In the genomic region with DNA sequence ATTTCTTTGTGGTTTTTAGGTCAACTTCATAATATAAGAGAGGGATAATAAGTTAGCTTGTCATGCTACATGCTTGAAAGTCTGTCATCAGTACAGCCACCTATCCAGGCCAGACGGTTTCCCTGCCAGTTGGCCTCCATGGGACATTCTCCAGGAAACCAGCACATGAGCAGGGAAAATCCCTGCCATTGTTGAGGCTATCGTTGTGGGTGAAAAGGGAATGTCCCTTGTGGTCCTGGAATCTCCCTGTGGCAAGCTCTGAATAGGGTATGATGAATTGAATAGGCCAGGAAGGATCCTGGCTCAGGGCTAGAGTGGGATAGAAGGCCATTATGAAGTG, we compare ENCODE assay signal across 1 cellular context.
TF ChIP-seq lines count a peak whose summit lies in the region.

No MANE protein-coding gene starts in this region.

TF ChIP-seq in GM12878, 131 proteins besides CTCF, POLR2A, EP300 and RAD21 (continued from another document):
- TF ChIP-seq, protein P1, sequence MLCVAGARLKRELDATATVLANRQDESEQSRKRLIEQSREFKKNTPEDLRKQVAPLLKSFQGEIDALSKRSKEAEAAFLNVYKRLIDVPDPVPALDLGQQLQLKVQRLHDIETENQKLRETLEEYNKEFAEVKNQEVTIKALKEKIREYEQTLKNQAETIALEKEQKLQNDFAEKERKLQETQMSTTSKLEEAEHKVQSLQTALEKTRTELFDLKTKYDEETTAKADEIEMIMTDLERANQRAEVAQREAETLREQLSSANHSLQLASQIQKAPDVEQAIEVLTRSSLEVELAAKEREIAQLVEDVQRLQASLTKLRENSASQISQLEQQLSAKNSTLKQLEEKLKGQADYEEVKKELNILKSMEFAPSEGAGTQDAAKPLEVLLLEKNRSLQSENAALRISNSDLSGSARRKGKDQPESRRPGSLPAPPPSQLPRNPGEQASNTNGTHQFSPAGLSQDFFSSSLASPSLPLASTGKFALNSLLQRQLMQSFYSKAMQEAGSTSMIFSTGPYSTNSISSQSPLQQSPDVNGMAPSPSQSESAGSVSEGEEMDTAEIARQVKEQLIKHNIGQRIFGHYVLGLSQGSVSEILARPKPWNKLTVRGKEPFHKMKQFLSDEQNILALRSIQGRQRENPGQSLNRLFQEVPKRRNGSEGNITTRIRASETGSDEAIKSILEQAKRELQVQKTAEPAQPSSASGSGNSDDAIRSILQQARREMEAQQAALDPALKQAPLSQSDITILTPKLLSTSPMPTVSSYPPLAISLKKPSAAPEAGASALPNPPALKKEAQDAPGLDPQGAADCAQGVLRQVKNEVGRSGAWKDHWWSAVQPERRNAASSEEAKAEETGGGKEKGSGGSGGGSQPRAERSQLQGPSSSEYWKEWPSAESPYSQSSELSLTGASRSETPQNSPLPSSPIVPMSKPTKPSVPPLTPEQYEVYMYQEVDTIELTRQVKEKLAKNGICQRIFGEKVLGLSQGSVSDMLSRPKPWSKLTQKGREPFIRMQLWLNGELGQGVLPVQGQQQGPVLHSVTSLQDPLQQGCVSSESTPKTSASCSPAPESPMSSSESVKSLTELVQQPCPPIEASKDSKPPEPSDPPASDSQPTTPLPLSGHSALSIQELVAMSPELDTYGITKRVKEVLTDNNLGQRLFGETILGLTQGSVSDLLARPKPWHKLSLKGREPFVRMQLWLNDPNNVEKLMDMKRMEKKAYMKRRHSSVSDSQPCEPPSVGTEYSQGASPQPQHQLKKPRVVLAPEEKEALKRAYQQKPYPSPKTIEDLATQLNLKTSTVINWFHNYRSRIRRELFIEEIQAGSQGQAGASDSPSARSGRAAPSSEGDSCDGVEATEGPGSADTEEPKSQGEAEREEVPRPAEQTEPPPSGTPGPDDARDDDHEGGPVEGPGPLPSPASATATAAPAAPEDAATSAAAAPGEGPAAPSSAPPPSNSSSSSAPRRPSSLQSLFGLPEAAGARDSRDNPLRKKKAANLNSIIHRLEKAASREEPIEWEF (IDR thresholded peaks at IDR 0.05; ENCODE audit: insufficient replicate concordance, low read depth, low read length) = no peak
- TF ChIP-seq MAX (IDR thresholded peaks at IDR 0.05; ENCODE audit: low read depth, low read length) (no peak), DPF2 (IDR thresholded peaks at IDR 0.05) (no peak), ZNF384 (IDR thresholded peaks at IDR 0.05; ENCODE audit: borderline replicate concordance, low read depth, low read length) (no peak), FOXM1 (IDR thresholded peaks at IDR 0.05; ENCODE audit: low read depth, low read length) (peak; percentile 62; the same call in 1 of the 2 replicates), RCOR1 (conservative IDR thresholded peaks at IDR 0.05; ENCODE audit: low read depth, low read length) (no peak), RUNX3 (IDR thresholded peaks at IDR 0.05; ENCODE audit: low read length) (peak; percentile 98), RBBP5 (conservative IDR thresholded peaks at IDR 0.05) (no peak), HSF1 (IDR thresholded peaks at IDR 0.05; ENCODE audit: low read depth, low read length) (no peak), NR2C1 (IDR thresholded peaks at IDR 0.05) (no peak), POLR2AphosphoS2 (IDR thresholded peaks at IDR 0.05; ENCODE audit: low read depth, low read length) (no peak)
- TF ChIP-seq, protein P2, sequence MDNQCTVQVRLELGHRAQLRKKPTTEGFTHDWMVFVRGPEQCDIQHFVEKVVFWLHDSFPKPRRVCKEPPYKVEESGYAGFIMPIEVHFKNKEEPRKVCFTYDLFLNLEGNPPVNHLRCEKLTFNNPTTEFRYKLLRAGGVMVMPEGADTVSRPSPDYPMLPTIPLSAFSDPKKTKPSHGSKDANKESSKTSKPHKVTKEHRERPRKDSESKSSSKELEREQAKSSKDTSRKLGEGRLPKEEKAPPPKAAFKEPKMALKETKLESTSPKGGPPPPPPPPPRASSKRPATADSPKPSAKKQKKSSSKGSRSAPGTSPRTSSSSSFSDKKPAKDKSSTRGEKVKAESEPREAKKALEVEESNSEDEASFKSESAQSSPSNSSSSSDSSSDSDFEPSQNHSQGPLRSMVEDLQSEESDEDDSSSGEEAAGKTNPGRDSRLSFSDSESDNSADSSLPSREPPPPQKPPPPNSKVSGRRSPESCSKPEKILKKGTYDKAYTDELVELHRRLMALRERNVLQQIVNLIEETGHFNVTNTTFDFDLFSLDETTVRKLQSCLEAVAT (IDR thresholded peaks at IDR 0.05) = no peak; the same call in 1 of the 2 replicates
